Comparison of ENCODE assay signal across 7 cellular contexts in genomic region chr10:89535185-89536012, GRCh38. TPM values are rescaled to one million over a fixed set of nuclear protein-coding genes. Genes with fewer than 3 reads are reported as not detected.
A peak's percentile ranks its signal among the peaks of the same experiment; 100 is the strongest.
DNase-seq lines count a peak whose midpoint lies in the region; ATAC-seq, FAIRE-seq and TF ChIP-seq lines count a peak whose summit lies in the region.

TSS of gene SLC16A12 (minus strand) at chr10:89535594. CDS start at chr10:89462578, 73,016 bp downstream.

- intact Hi-C loops in body of pancreas (cut with DNase I): no loop called here
- intact Hi-C loops in kidney (cut with DNase I): no loop called here
- intact Hi-C loops in stomach (cut with DNase I; ENCODE audit: low total_unique reads): no loop called here

- no peaks in the 10 kb centered on the region for H3K9me3 ChIP-seq in HUES48 (ENCODE audit: control insufficient read depth, insufficient read depth, low read length)
- no peaks in the 10 kb centered on the region for H3K9me3 ChIP-seq in body of pancreas
- no peaks in the 10 kb centered on the region for H3K9me3 ChIP-seq in kidney (ENCODE audit: control insufficient read depth in 1 of 2, low read length in 2 of 2)
- no peaks in the 10 kb centered on the region for H3K9me3 ChIP-seq in stomach

- H3K27ac ChIP-seq in HUES48 (ENCODE audit: low read depth, low read length): peak within 1 kb of the TSS; percentile 49
- H3K27ac ChIP-seq in body of pancreas: peak within 1 kb of the TSS; percentile 73 to 92 (median 86)
- peak within 1 kb of the TSS; percentile 86 to 95 for H3K27ac ChIP-seq in kidney (ENCODE audit: low read depth in 2 of 2, low read length in 2 of 2)
- peak within 1 kb of the TSS in 3 of 5 donors; percentile 3 to 65 (median 10) for H3K27ac ChIP-seq in stomach

- WGBS in body of pancreas, 2 donors: 0 to 1% methylated on average over 5 to 85 of the region's 87 CpGs
- whole genome bisulfite sequencing in stomach, 5 donors: 1 to 3% (median 1%) methylated on average over 10 to 87 of the region's 87 CpGs

- H3K36me3 ChIP-seq in HUES48 (ENCODE audit: control insufficient read depth, insufficient read depth, low read length) (no peaks in the 10 kb centered on the region), body of pancreas (replicated peaks in 1 of 2; ENCODE audit: insufficient read depth in 1 of 2, low read depth in 2 of 2) (no peaks in the 10 kb centered on the region), kidney (ENCODE audit: control insufficient read depth in 1 of 2, insufficient read depth in 2 of 2, low read length in 2 of 2) (peaks cover 0 to 2% of the 10 kb centered on the region in 2 donors), stomach (no peaks in the 10 kb centered on the region)

- peak within 1 kb of the TSS; percentile 68 for H3K4me3 ChIP-seq in HUES48 (ENCODE audit: low read depth, low read length)
- H3K4me3 ChIP-seq in body of pancreas: peak within 1 kb of the TSS; percentile 48
- peak within 1 kb of the TSS; percentile 64 to 73 for H3K4me3 ChIP-seq in kidney (ENCODE audit: low read length in 2 of 2)
- H3K4me3 ChIP-seq in stomach: peak within 1 kb of the TSS; percentile 49 to 54 (median 52)

- TF ChIP-seq EP300 in stomach (IDR thresholded peaks at IDR 0.05): no peak

- H3K4me1 ChIP-seq in HUES48 (ENCODE audit: control insufficient read depth, insufficient read depth, low read length) (peaks cover 31% of the 10 kb centered on the region), body of pancreas (peaks cover 23% of the 10 kb centered on the region), kidney (ENCODE audit: control insufficient read depth in 1 of 2, insufficient read depth in 1 of 2, low read depth in 1 of 2, low read length in 2 of 2) (peaks cover 5 to 8% of the 10 kb centered on the region in 2 donors), stomach (peaks cover 11 to 17% (median 15%) of the 10 kb centered on the region in 4 donors)

- TF ChIP-seq CTCF in body of pancreas (IDR thresholded peaks at IDR 0.05): peak in 3 of 7 experiments; percentile 12 to 41 (median 30)
- no peak for TF ChIP-seq CTCF in kidney (IDR thresholded peaks at IDR 0.05; ENCODE audit: borderline replicate concordance, extremely low read depth, insufficient read depth)
- no peak for TF ChIP-seq CTCF in stomach (IDR thresholded peaks at IDR 0.05)

- DNase-seq in body of pancreas: peak; percentile 47 to 68 (median 54)
- peak; percentile 79 for DNase-seq in kidney
- no peak for DNase-seq in stomach
- DNase-seq in GF-D8 (lab: John Stamatoyannopoulos, UW): no peak
- DNase-seq in LoVo (ENCODE audit: low spot score): no peak
- no peak for DNase-seq in NCI-H1694 treated with DMSO at 0.1 percent for 48 hours (lab: John Stamatoyannopoulos, UW)

- peak; percentile 68 for ATAC-seq in body of pancreas

- 0 out of 2 replicates have a peak within 1 kb of the TSS, but pooled peaks have one; percentile 40 for H3K9ac ChIP-seq in HUES48 (ENCODE audit: low read depth, low read length)
- H3K9ac ChIP-seq in kidney (ENCODE audit: low read length in 2 of 2): peak within 1 kb of the TSS; percentile 43 to 68

- TF ChIP-seq POLR2A in body of pancreas (IDR thresholded peaks at IDR 0.05): peak; percentile 33 to 60 (median 51)
- TF ChIP-seq POLR2A in stomach (IDR thresholded peaks at IDR 0.05): no peak

- no peak for FAIRE-seq in kidney (lab: Jason Lieb, UNC)

- H3K27me3 ChIP-seq in HUES48 (ENCODE audit: control insufficient read depth, insufficient read depth, low read length) (peaks cover 20% of the 10 kb centered on the region), body of pancreas (no peaks in the 10 kb centered on the region), stomach (peaks cover 0 to 77% (median 23%) of the 10 kb centered on the region in 3 donors)

RNA-seq across cellular contexts. Expression of gene SLC16A12, which starts in this region (rescaled TPM):
- total RNA-seq in body of pancreas (10 to 100 TPM; 19.5 to 26.7 TPM), kidney (38.8 TPM), stomach (1 to 10 TPM in 3 of 5 donors, not detected in 2; 1.4 to 9.7 (median 3.1) TPM)
- polyA plus RNA-seq in kidney (ENCODE audit: insufficient read depth, low read depth, low replicate concordance) (19.0 TPM), stomach (under 1 TPM; 0.06 to 0.18 (median 0.15) TPM)

Comparison
In these comparisons a context has a peak if more than half of its experiments do, and no peak if none do; other contexts are left out.
1. RNA of gene SLC16A12 (polyA plus RNA-seq): 19.0 TPM in kidney (single experiment); 0.06 to 0.18 TPM in stomach; every median in the first group is over 10 times any median in the second.
2. H3K27ac ChIP-seq: peak in every context shown above with its lines; median percentile 90 in kidney; 86 in body of pancreas; 49 in HUES48; 10 in stomach.
3. DNase-seq: peak in body of pancreas (4 of 4) and kidney (single experiment); none in stomach (single experiment), GF-D8 (single experiment), LoVo (single experiment) and NCI-H1694 treated with DMSO at 0.1 percent for 48 hours (single experiment).
4. POLR2A ChIP-seq: peak in body of pancreas (3 of 3); none in stomach (0 of 4).
5. Peak in every context shown above with its lines, with median percentiles within 50 percentile points of each other: H3K4me3 ChIP-seq.